8 cellular contexts compared by ENCODE assay signal in the genomic region with DNA sequence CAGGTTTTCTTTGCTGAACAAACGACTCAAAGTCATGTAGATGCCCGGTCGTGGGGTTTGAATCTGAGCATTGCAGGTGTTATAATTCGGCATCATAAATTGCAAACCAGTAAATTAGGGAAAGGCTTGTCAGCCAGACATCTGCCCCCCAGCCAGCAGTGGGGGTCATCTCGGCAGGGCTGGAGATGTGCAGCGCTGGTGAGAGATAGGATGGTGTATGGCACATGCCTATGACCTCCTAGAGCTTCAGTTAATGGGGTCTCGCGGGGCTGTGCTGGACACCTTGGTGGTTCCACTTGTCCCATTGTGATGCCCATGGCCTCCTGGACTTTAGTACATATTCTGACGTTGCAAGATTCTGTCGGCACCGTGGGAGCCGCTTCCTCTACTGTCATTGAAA.
A peak's percentile ranks its signal among the peaks of the same experiment; 100 is the strongest.
DNase-seq lines count a peak whose midpoint lies in the region; ATAC-seq and TF ChIP-seq lines count a peak whose summit lies in the region.
"Not testable (repeated sequence)": the region's sequence is repeated elsewhere in the genome, so short reads cannot be mapped to it uniquely, and the experiment has no call there.

No MANE protein-coding gene starts in this region.

- not testable (repeated sequence) for H3K4me1 ChIP-seq in A673 (ENCODE audit: insufficient read depth, low read length, poor library complexity, severe bottlenecking); heart left ventricle; sigmoid colon

- H3K36me3 Mint-ChIP-seq in activated T-cell treated with anti-CD3 and anti-CD28 coated beads, Interleukin-2, amount 50 U/mL, for 72 hours (ENCODE audit: insufficient read depth in 2 of 2): not testable (repeated sequence)

- POLR2A ChIA-PET in A673 (lab: Charles Lee; ENCODE audit: low non-redundant PET): interaction anchor here (0.7 kb wide), 1 partner anchor 15 kb away, joined by 3 read pairs; no protein-coding TSS in a partner anchor

- not testable (repeated sequence) for H3K27me3 ChIP-seq in A673 (replicated peaks; ENCODE audit: insufficient read depth, low read depth, low read length, poor library complexity); heart left ventricle; sigmoid colon

- not testable (repeated sequence) for H3K27ac ChIP-seq in A673 (ENCODE audit: low read depth, low read length, poor library complexity, severe bottlenecking); heart left ventricle; sigmoid colon

- 26 to 30% (median 28%) methylated on average over 12 of the region's 12 CpGs for WGBS in heart left ventricle, 4 donors
- 31 to 34% methylated on average over 12 of the region's 12 CpGs for WGBS in sigmoid colon, 2 donors

- not testable (repeated sequence) for TF ChIP-seq EP300 in sigmoid colon (IDR thresholded peaks at IDR 0.05)

- BruUV-seq in A673 (replicated peaks; lab: Mats Ljungman, UMichigan): TSS peak; percentile 80

- H3K4me3 Mint-ChIP-seq in activated T-cell treated with anti-CD3 and anti-CD28 coated beads, Interleukin-2, amount 50 U/mL, for 72 hours: not testable (repeated sequence)

- not testable (repeated sequence) for H3K9me3 Mint-ChIP-seq in activated T-cell treated with anti-CD3 and anti-CD28 coated beads, Interleukin-2, amount 50 U/mL, for 72 hours

- TF ChIP-seq POLR2A in heart left ventricle (IDR thresholded peaks at IDR 0.05); sigmoid colon (IDR thresholded peaks at IDR 0.05): not testable (repeated sequence)

- not testable (repeated sequence) for H3K27me3 Mint-ChIP-seq in activated T-cell treated with anti-CD3 and anti-CD28 coated beads, Interleukin-2, amount 50 U/mL, for 72 hours (ENCODE audit: low read depth)

- in situ Hi-C loops in SK-MEL-5 (cut with HindIII; ENCODE audit: low pct_unique_long_range_greater_than_20kb, low sequenced_read_pairs): not testable (repeated sequence)

- not testable (repeated sequence) for H3K27ac Mint-ChIP-seq in activated T-cell treated with anti-CD3 and anti-CD28 coated beads, Interleukin-2, amount 50 U/mL, for 72 hours

- ATAC-seq in activated T-cell treated with anti-CD3 and anti-CD28 coated beads, Interleukin-2, amount 50 U/mL, for 72 hours (replicated peaks in 1 of 2); heart left ventricle: not testable (repeated sequence)

- intact Hi-C loops in A673 (cut with micrococcal nuclease; ENCODE audit: unreplicated experiment); heart left ventricle (cut with DNase I); sigmoid colon (cut with DNase I): not testable (repeated sequence)

- H3K9me3 ChIP-seq in A673 (ENCODE audit: low read depth, low read length, poor library complexity, severe bottlenecking); heart left ventricle; sigmoid colon: not testable (repeated sequence)

- CTCF ChIA-PET in A673 (lab: Charles Lee): not testable (repeated sequence)

- DNase-seq in A673 (ENCODE audit: low spot score): peak; percentile 3
- peak; percentile 1 for DNase-seq in SK-MEL-5 (ENCODE audit: low read depth, low spot score)
- peak; percentile 0 to 29 for DNase-seq in activated T-cell treated with anti-CD3 and anti-CD28 coated beads, Interleukin-2, amount 50 U/mL, for 72 hours
- peak; percentile 1 for DNase-seq in cerebellar cortex (ENCODE audit: low spot score)
- DNase-seq in heart left ventricle: peak; percentile 25 to 55 (median 32)
- peak; percentile 91 for DNase-seq in mesenteric fat pad (ENCODE audit: low spot score)
- DNase-seq in sigmoid colon: peak; percentile 74

- not testable (repeated sequence) for H3K4me3 ChIP-seq in A673 (ENCODE audit: low read depth, low read length, poor library complexity, severe bottlenecking); heart left ventricle; sigmoid colon

- TF ChIP-seq CTCF in A673 (conservative IDR thresholded peaks at IDR 0.05; ENCODE audit: low read depth, low read length) (0 out of 2 replicates have a peak, but pooled peaks have one; percentile 21), GM12873 (IDR thresholded peaks at IDR 0.05; ENCODE audit: insufficient read depth, low read depth, low read length, missing control alignments) (peak; percentile 22), heart left ventricle (IDR thresholded peaks at IDR 0.05) (peak in 9 of 12 donors; percentile 4 to 34 (median 25)), sigmoid colon (IDR thresholded peaks at IDR 0.05) (peak in 2 of 4 experiments; percentile 20 to 23)

- H3K4me1 Mint-ChIP-seq in activated T-cell treated with anti-CD3 and anti-CD28 coated beads, Interleukin-2, amount 50 U/mL, for 72 hours (ENCODE audit: low read depth): not testable (repeated sequence)

- not testable (repeated sequence) for H3K36me3 ChIP-seq in A673 (ENCODE audit: insufficient read depth, low read length, poor library complexity, severe bottlenecking); heart left ventricle; sigmoid colon

Comparison
In these comparisons a context has a peak if more than half of its experiments do, and no peak if none do; other contexts are left out.
1. DNase-seq: peak in every context shown above with its lines; median percentile 91 in mesenteric fat pad; 74 in sigmoid colon; 32 in heart left ventricle; 14 in activated T-cell treated with anti-CD3 and anti-CD28 coated beads, Interleukin-2, amount 50 U/mL, for 72 hours; 3 in A673; 1 in SK-MEL-5; 1 in cerebellar cortex.